Comparison of ENCODE assay signal across 9 cellular contexts in genomic region chr14:38255408-38255672, GRCh38. TPM values are rescaled to one million over a fixed set of nuclear protein-coding genes. Genes with fewer than 3 reads are reported as not detected.
A peak's percentile ranks its signal among the peaks of the same experiment; 100 is the strongest.
DNase-seq lines count a peak whose midpoint lies in the region; ATAC-seq and TF ChIP-seq lines count a peak whose summit lies in the region.
"Had no signal": no experiment of that assay in that cellular context is flagged by ENCODE, and none has a peak within 500 bp of the region (broad histone marks: within the 10 kb centered on the region; RNA-seq: fewer than 3 reads in every experiment).

No MANE protein-coding gene starts in this region.

- H3K4me1 ChIP-seq in BLaER1, result peaks cover 12% of the 10 kb centered on the region
- H3K4me1 ChIP-seq in gastroesophageal sphincter, result peaks cover 0 to 16% (median 0%) of the 10 kb centered on the region in 3 donors
- peaks cover 2% of the 10 kb centered on the region for H3K4me1 ChIP-seq in ovary (ENCODE audit: insufficient read depth)
- H3K4me1 ChIP-seq in PC-9 (replicated peaks; ENCODE audit: insufficient read depth), result 0 out of 2 replicates have a peak, but pooled peaks cover 5% of the 10 kb centered on the region

- no peaks in the 10 kb centered on the region for H3K79me2 ChIP-seq in PC-9 (ENCODE audit: low read depth)

- intact Hi-C loops in ovary (cut with DNase I) (no loop called here), PC-9 (cut with micrococcal nuclease; ENCODE audit: unreplicated experiment) (no loop called here)

- CTCF ChIA-PET in PC-9 (lab: Charles Lee), result no interaction called here

- H3K27ac ChIP-seq in BLaER1 (peak overlapping the region; percentile 91), gastroesophageal sphincter (peak overlapping the region in 3 of 4 donors; percentile 75 to 84 (median 76)), ovary (no peak overlapping the region), PC-9 (no peak overlapping the region)
- H3K27ac ChIP-seq: epithelial cell of prostate had no signal

- TF ChIP-seq CTCF in gastroesophageal sphincter (IDR thresholded peaks at IDR 0.05) (peak in 1 of 4 experiments; percentile 10), ovary (IDR thresholded peaks at IDR 0.05) (no peak), PC-9 (conservative IDR thresholded peaks at IDR 0.05) (no peak)

- DNase-seq in T-helper 17 cell, result no peak
- DNase-seq in ovary, result peak in 1 of 5 donors; percentile 14
- DNase-seq in foreskin melanocyte, result no peak
- no peak for DNase-seq in mesenteric fat pad (ENCODE audit: low spot score)
- DNase-seq in COLO829 (ENCODE audit: low spot score), result no peak
- DNase-seq in PC-9, result no peak

- POLR2A ChIA-PET in PC-9 (lab: Charles Lee; ENCODE audit: unreplicated experiment), result no interaction called here

- H3K27me3 Mint-ChIP-seq in T-helper 17 cell, result peaks cover 23% of the 10 kb centered on the region

- H3F3A ChIP-seq in PC-9 (ENCODE audit: insufficient read depth, low read depth), result no peaks in the 10 kb centered on the region

- H3K9me3 ChIP-seq in BLaER1 (peaks cover 12% of the 10 kb centered on the region), T-helper 17 cell (ENCODE audit: control insufficient read depth, low read length, poor library complexity, severe bottlenecking) (no peaks in the 10 kb centered on the region), gastroesophageal sphincter (no peaks in the 10 kb centered on the region), ovary (no peaks in the 10 kb centered on the region), PC-9 (ENCODE audit: insufficient read depth, low read depth) (no peaks in the 10 kb centered on the region)

- no TSS peak for BruUV-seq in PC-9 (replicated peaks; lab: Mats Ljungman, UMichigan)

- no peak overlapping the region for H3K27ac Mint-ChIP-seq in T-helper 17 cell

- no peaks in the 10 kb centered on the region for H3K27me3 ChIP-seq in BLaER1
- H3K27me3 ChIP-seq in gastroesophageal sphincter, result peaks cover 41% of the 10 kb centered on the region
- H3K27me3 ChIP-seq in ovary, result no peaks in the 10 kb centered on the region
- no peaks in the 10 kb centered on the region for H3K27me3 ChIP-seq in PC-9 (ENCODE audit: insufficient read depth, low read depth)

- H3K9ac ChIP-seq in BLaER1, result peak overlapping the region; percentile 87

- H4K20me1 ChIP-seq in BLaER1 (peaks cover 26% of the 10 kb centered on the region), PC-9 (ENCODE audit: insufficient read depth) (no peaks in the 10 kb centered on the region)

- H3K36me3 Mint-ChIP-seq in T-helper 17 cell (ENCODE audit: low read depth), result no peaks in the 10 kb centered on the region

- H3K36me3 ChIP-seq in BLaER1, result no peaks in the 10 kb centered on the region
- no peaks in the 10 kb centered on the region for H3K36me3 ChIP-seq in gastroesophageal sphincter
- no peaks in the 10 kb centered on the region for H3K36me3 ChIP-seq in ovary
- H3K36me3 ChIP-seq in PC-9 (ENCODE audit: low read depth), result no peaks in the 10 kb centered on the region

- no peak for TF ChIP-seq EP300 in gastroesophageal sphincter (IDR thresholded peaks at IDR 0.05)
- TF ChIP-seq EP300 in ovary (IDR thresholded peaks at IDR 0.05), result no peak

- H3K4me2 ChIP-seq in BLaER1 (peak overlapping the region; percentile 61), PC-9 (no peak overlapping the region)

- TF ChIP-seq POLR2A in gastroesophageal sphincter (IDR thresholded peaks at IDR 0.05), result no peak
- no peak for TF ChIP-seq POLR2A in ovary (IDR thresholded peaks at IDR 0.05)

- H2AFZ ChIP-seq in PC-9, result no peak overlapping the region

- peak overlapping the region; percentile 19 for H3K4me3 Mint-ChIP-seq in T-helper 17 cell

- peaks cover 4% of the 10 kb centered on the region for H3K4me1 Mint-ChIP-seq in T-helper 17 cell

- H3K4me3 ChIP-seq in BLaER1 (peak overlapping the region; percentile 77), gastroesophageal sphincter (peak overlapping the region; percentile 28 to 55), ovary (peak overlapping the region; percentile 29), PC-9 (no peak overlapping the region)

- ATAC-seq in T-helper 17 cell, result peak; percentile 45
- ATAC-seq in gastroesophageal sphincter, result no peak

- no CpG with 5 or more reads among the region's 29 CpGs for WGBS in gastroesophageal sphincter (ENCODE audit: low coverage in 1 of 2), 2 donors
- 1 to 4% (median 1%) methylated on average over 22 to 29 of the region's 29 CpGs for WGBS in ovary, 3 donors

- no peaks in the 10 kb centered on the region for H3K9me2 ChIP-seq in PC-9 (ENCODE audit: insufficient read depth)

RNA-seq across cellular contexts. Expression of gene CLEC14A, which starts 0.6 kb away (rescaled TPM):
- total RNA-seq in T-helper 17 cell (not detected), gastroesophageal sphincter (10 to 100 TPM; 13.7 to 39.4 (median 31.5) TPM), ovary (10 to 100 TPM in 4 of 7 donors, 1 to 10 TPM in 3; 7.6 to 24.6 (median 10.2) TPM), mesenteric fat pad (35.6 TPM), PC-9 (2021) (0.23 and 0.31 TPM in 2 replicates)
- 10 to 100 TPM; 28.6 to 34.9 TPM for polyA plus RNA-seq in ovary

RNA-seq across cellular contexts. Expression of gene SSTR1, which starts 47.6 kb away (rescaled TPM):
- total RNA-seq in T-helper 17 cell (not detected), gastroesophageal sphincter (1 to 10 TPM in 1 of 4 donors, under 1 TPM in 3; 0.16 to 1.2 (median 0.37) TPM), ovary (1 to 10 TPM in 4 of 7 donors, under 1 TPM in 3; 0.48 to 2.3 (median 1.2) TPM), mesenteric fat pad (0.29 TPM), PC-9 (2021) (0.50 TPM in 2 replicates)
- polyA plus RNA-seq in ovary, result 1 to 10 TPM; 1.4 to 2.1 TPM

Comparison
In these comparisons a context has a peak if more than half of its experiments do, and no peak if none do; other contexts are left out.
1. H3K27ac ChIP-seq: peak in BLaER1 (single experiment) and gastroesophageal sphincter (3 of 4); none in ovary (0 of 2) and PC-9 (single experiment).